In genomic region chr9:124220551-124221451, GRCh38 we compare ENCODE assay signal across 8 cellular contexts. TPM values are rescaled to one million over a fixed set of nuclear protein-coding genes. Genes with fewer than 3 reads are reported as not detected.
DNase-seq lines count a peak whose midpoint lies in the region; TF ChIP-seq lines count a peak whose summit lies in the region.

No MANE protein-coding gene starts in this region.

- TF ChIP-seq CTCF in MCF 10A (IDR thresholded peaks at IDR 0.05; ENCODE audit: unreplicated experiment) = no peak
- TF ChIP-seq CTCF in BE2C (IDR thresholded peaks at IDR 0.05; ENCODE audit: low read depth, low read length) = no peak

- H3K27me3 Mint-ChIP-seq in IgD-negative memory B cell = no peaks in the 10 kb centered on the region
- peaks cover 15% of the 10 kb centered on the region for H3K27me3 Mint-ChIP-seq in MCF 10A (ENCODE audit: insufficient read depth, unreplicated experiment)
- peaks cover 3% of the 10 kb centered on the region for H3K27me3 Mint-ChIP-seq in T-helper 2 cell treated with Interferon-gamma antibody and Interleukin-4, amounts not matched to agents 5 μg/mL and 100 μg/mL, for 36 hours (ENCODE audit: low read depth)

- H3K9me3 Mint-ChIP-seq in IgD-negative memory B cell (peaks cover 0 to 4% (median 0%) of the 10 kb centered on the region in 3 donors), MCF 10A (ENCODE audit: unreplicated experiment) (no peaks in the 10 kb centered on the region)
- H3K9me3 Mint-ChIP-seq in T-helper 2 cell treated with Interferon-gamma antibody and Interleukin-4, amounts not matched to agents 5 μg/mL and 100 μg/mL, for 36 hours = no peaks in the 10 kb centered on the region

- intact Hi-C loops in MCF 10A (cut with micrococcal nuclease) = no loop called here

- no peaks in the 10 kb centered on the region for H3K4me1 ChIP-seq in BE2C

- H3K27ac Mint-ChIP-seq in IgD-negative memory B cell (peak overlapping the region in 2 of 3 donors; percentile 59 to 61), MCF 10A (ENCODE audit: low read depth, unreplicated experiment) (no peak overlapping the region)
- H3K27ac Mint-ChIP-seq in T-helper 2 cell treated with Interferon-gamma antibody and Interleukin-4, amounts not matched to agents 5 μg/mL and 100 μg/mL, for 36 hours = no peak overlapping the region

- H3K9me3 ChIP-seq in BE2C = no peaks in the 10 kb centered on the region

- H3K36me3 ChIP-seq in BE2C = no peaks in the 10 kb centered on the region

- no peaks in the 10 kb centered on the region for H3K36me3 Mint-ChIP-seq in IgD-negative memory B cell
- no peaks in the 10 kb centered on the region for H3K36me3 Mint-ChIP-seq in MCF 10A (ENCODE audit: insufficient read depth, unreplicated experiment)
- H3K36me3 Mint-ChIP-seq in T-helper 2 cell treated with Interferon-gamma antibody and Interleukin-4, amounts not matched to agents 5 μg/mL and 100 μg/mL, for 36 hours (ENCODE audit: low read depth) = no peaks in the 10 kb centered on the region

- CTCF ChIA-PET in MCF 10A (lab: Yijun Ruan, JAX) = interaction anchor here (1.2 kb wide), 1 partner anchor 94 kb away, joined by 3 read pairs; no protein-coding TSS in a partner anchor

- BruUV-seq in MCF 10A (replicated peaks; lab: Mats Ljungman, UMichigan) = no TSS peak

- DNase-seq in AG20443 (ENCODE audit: low spot score) = peak; percentile 45
- peak; percentile 48 for DNase-seq in MCF 10A (ENCODE audit: unreplicated experiment)
- DNase-seq in lung microvascular endothelial cell (ENCODE audit: low read depth in 2 of 2) = peak; percentile 73 to 77
- DNase-seq in BE2C = no peak
- no peak for DNase-seq in T-helper 2 cell treated with Interferon-gamma antibody and Interleukin-4, amounts not matched to agents 5 μg/mL and 100 μg/mL, for 36 hours (ENCODE audit: low spot score)
- DNase-seq in NCI-H2227 (lab: John Stamatoyannopoulos, UW; ENCODE audit: unreplicated experiment) = no peak
- no peak for DNase-seq in HPDE6-E6E7 (ENCODE audit: extremely low spot score)

- no peak overlapping the region for H3K4me3 ChIP-seq in BE2C (ENCODE audit: low read depth, low read length)

- H3K27me3 ChIP-seq in BE2C = no peaks in the 10 kb centered on the region; the same call in 1 of the 2 replicates

- POLR2A ChIA-PET in MCF 10A (lab: Yijun Ruan, JAX) = no interaction called here

- H3K4me3 Mint-ChIP-seq in IgD-negative memory B cell = peak overlapping the region in 3 of 4 donors; percentile 48 to 74 (median 61)
- no peak overlapping the region for H3K4me3 Mint-ChIP-seq in MCF 10A (ENCODE audit: unreplicated experiment)
- no peak overlapping the region for H3K4me3 Mint-ChIP-seq in T-helper 2 cell treated with Interferon-gamma antibody and Interleukin-4, amounts not matched to agents 5 μg/mL and 100 μg/mL, for 36 hours

- H3K4me1 Mint-ChIP-seq in IgD-negative memory B cell (peaks cover 44 to 59% (median 51%) of the 10 kb centered on the region in 3 donors), MCF 10A (ENCODE audit: insufficient read depth, unreplicated experiment) (no peaks in the 10 kb centered on the region)
- peaks cover 48% of the 10 kb centered on the region for H3K4me1 Mint-ChIP-seq in T-helper 2 cell treated with Interferon-gamma antibody and Interleukin-4, amounts not matched to agents 5 μg/mL and 100 μg/mL, for 36 hours (ENCODE audit: low read depth)

RNA-seq across cellular contexts. Expression of gene NEK6, which starts 36.9 kb away (rescaled TPM):
- polyA plus RNA-seq in IgD-negative memory B cell = 76.2 TPM
- 25.1 and 27.5 TPM in 2 replicates for total RNA-seq in MCF 10A (2022)
- 14.6 and 20.6 TPM in 2 replicates for total RNA-seq in lung microvascular endothelial cell
- polyA plus RNA-seq in BE2C (2012; ENCODE audit: insufficient read depth, insufficient read length, low read depth) = 0.46 TPM

Comparison
In these comparisons a context has a peak if more than half of its experiments do, and no peak if none do; other contexts are left out.
1. DNase-seq: peak in AG20443 (single experiment), MCF 10A (single experiment) and lung microvascular endothelial cell (2 of 2); none in BE2C (single experiment), T-helper 2 cell treated with Interferon-gamma antibody and Interleukin-4, amounts not matched to agents 5 μg/mL and 100 μg/mL, for 36 hours (single experiment), NCI-H2227 (single experiment) and HPDE6-E6E7 (single experiment).
2. H3K27ac Mint-ChIP-seq: peak in IgD-negative memory B cell (2 of 3); none in MCF 10A (single experiment) and T-helper 2 cell treated with Interferon-gamma antibody and Interleukin-4, amounts not matched to agents 5 μg/mL and 100 μg/mL, for 36 hours (single experiment).
3. H3K4me3 Mint-ChIP-seq: peak in IgD-negative memory B cell (3 of 4); none in MCF 10A (single experiment) and T-helper 2 cell treated with Interferon-gamma antibody and Interleukin-4, amounts not matched to agents 5 μg/mL and 100 μg/mL, for 36 hours (single experiment).